Comparison of ENCODE assay signal across 1 cellular context in the genomic region with DNA sequence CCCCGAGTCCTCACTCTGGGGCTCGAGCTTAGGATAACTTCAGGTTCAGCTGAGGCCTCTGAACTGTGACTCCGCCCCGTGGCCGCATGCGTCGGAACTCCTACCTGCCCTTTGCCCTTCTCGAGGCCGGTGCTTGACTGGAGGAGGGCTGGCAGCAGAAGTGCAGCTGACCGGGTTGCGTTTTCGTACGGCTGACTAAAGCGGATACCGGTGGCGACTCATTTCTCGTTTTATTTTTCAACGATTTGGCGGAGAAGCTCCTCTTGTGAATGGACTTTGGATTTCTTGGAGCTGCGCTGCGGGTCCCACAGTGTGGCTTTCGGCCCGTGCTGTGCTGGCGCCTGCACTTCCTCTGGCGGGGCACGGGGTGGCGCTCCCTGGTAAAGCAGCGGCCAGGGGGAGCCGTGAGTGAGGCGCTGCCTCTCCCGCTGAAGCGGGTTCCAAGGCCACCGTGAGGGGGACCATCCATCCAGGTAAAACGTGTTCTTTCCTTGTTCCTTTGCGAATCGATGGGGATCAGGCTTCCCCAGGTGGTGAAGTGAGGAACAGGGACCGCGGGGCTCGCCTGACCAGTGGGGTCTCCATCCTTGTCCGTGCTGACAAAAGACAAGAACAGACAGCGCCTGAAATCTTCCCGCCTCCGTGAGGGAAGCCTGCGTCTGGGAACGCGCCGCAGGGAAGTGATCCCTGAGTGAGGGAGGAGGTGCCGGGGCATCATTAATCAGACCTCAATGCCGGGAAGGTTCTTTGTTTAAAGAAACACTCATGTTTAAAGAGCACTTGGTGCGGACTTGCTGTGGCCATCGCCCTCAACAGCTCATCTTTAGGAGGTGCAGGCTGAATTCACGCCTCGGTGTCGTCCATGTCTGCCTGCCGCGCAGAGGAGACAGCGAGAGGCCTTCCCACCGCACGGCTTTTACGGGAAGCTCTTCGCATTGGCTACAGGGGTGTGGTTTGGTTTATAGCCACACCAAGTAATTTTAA.
TF ChIP-seq lines count a peak whose summit lies in the region.

No MANE protein-coding gene starts in this region.

TF ChIP-seq in K562, 482 proteins besides CTCF, POLR2A, EP300 and RAD21 (continued from another document):
- TF ChIP-seq U2AF2 (optimal IDR thresholded peaks at IDR 0.05; ENCODE audit: low read depth, low read length), result no peak
- TF ChIP-seq YY1 (IDR thresholded peaks at IDR 0.05; ENCODE audit: borderline replicate concordance in 1 of 3, control insufficient read depth in 1 of 3, extremely low read depth in 1 of 3, insufficient read depth in 3 of 3, insufficient read length in 1 of 3, insufficient replicate concordance in 2 of 3, low read depth in 1 of 3, low read length in 2 of 3), result peak in 2 of 3 experiments; percentile 50 to 78
- peak; percentile 52; the same call in 1 of the 2 replicates for TF ChIP-seq MYC (IDR thresholded peaks at IDR 0.05; ENCODE audit: low read depth, low read length)
- TF ChIP-seq MYC (CRISPR knock-in tag; IDR thresholded peaks at IDR 0.05; ENCODE audit: borderline replicate concordance, low read depth), result no peak
- peak; percentile 42; the same call in 1 of the 2 replicates for TF ChIP-seq SMAD4 (CRISPR knock-in tag; conservative IDR thresholded peaks at IDR 0.05)
- TF ChIP-seq XRCC4 (IDR thresholded peaks at IDR 0.05; ENCODE audit: extremely low read depth, insufficient read depth, insufficient read length), result no peak
- TF ChIP-seq, protein P1, sequence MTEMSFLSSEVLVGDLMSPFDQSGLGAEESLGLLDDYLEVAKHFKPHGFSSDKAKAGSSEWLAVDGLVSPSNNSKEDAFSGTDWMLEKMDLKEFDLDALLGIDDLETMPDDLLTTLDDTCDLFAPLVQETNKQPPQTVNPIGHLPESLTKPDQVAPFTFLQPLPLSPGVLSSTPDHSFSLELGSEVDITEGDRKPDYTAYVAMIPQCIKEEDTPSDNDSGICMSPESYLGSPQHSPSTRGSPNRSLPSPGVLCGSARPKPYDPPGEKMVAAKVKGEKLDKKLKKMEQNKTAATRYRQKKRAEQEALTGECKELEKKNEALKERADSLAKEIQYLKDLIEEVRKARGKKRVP (CRISPR knock-in tag; IDR thresholded peaks at IDR 0.05), result no peak
- TF ChIP-seq MECOM (CRISPR knock-in tag; IDR thresholded peaks at IDR 0.05), result peak; percentile 58; the same call in 1 of the 2 replicates
- TF ChIP-seq BMI1 (IDR thresholded peaks at IDR 0.05; ENCODE audit: low read length), result no peak
- TF ChIP-seq PATZ1 (CRISPR knock-in tag; IDR thresholded peaks at IDR 0.05; ENCODE audit: borderline replicate concordance), result no peak
TF ChIP-seq in K562: peak in this region for 57.
